Comparison of ENCODE assay signal across 1 cellular context in the genomic region with DNA sequence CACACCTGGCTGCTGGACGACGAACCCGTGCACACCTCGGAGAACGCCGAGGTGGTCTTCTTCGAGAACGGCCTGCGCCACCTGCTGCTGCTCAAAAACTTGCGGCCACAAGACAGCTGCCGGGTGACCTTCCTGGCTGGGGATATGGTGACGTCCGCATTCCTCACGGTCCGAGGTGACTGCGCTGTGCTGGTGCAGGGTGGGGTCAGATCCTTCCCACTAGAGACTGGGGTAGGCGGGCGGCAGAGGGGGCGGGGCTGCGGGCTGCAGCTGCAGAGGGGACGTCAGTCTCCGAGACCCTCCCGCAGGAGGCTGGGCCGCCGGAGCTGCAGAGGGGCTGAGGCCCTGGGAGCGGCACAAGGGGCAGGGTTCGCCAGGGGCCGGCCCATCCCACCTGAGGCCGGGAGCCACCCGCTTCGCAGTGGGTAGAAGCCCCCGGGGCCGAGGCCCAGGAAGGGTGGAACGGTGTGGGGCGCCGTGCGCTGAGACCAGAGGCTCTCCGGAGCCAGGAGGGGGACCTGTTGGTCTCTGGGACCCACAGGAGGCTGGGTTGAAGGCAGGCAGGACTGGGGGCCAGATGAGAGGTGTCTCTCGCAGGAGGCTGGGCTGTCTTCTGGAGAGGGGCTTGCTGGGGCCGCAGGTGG.
TF ChIP-seq lines count a peak whose summit lies in the region.

No MANE protein-coding gene starts in this region.

TF ChIP-seq in WTC11, 78 proteins besides CTCF, POLR2A, EP300 and RAD21 (continued from another document):
- TF ChIP-seq, protein P1, sequence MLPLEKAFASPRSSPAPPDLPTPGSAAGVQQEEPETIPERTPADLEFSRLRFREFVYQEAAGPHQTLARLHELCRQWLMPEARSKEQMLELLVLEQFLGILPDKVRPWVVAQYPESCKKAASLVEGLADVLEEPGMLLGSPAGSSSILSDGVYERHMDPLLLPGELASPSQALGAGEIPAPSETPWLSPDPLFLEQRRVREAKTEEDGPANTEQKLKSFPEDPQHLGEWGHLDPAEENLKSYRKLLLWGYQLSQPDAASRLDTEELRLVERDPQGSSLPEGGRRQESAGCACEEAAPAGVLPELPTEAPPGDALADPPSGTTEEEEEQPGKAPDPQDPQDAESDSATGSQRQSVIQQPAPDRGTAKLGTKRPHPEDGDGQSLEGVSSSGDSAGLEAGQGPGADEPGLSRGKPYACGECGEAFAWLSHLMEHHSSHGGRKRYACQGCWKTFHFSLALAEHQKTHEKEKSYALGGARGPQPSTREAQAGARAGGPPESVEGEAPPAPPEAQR (CRISPR knock-in tag; IDR thresholded peaks at IDR 0.05): no peak
- TF ChIP-seq TEAD4 (CRISPR knock-in tag; IDR thresholded peaks at IDR 0.05): no peak
- TF ChIP-seq, protein P2, sequence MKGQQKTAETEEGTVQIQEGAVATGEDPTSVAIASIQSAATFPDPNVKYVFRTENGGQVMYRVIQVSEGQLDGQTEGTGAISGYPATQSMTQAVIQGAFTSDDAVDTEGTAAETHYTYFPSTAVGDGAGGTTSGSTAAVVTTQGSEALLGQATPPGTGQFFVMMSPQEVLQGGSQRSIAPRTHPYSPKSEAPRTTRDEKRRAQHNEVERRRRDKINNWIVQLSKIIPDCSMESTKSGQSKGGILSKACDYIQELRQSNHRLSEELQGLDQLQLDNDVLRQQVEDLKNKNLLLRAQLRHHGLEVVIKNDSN (CRISPR knock-in tag; IDR thresholded peaks at IDR 0.05): no peak
- TF ChIP-seq TCF7 (CRISPR knock-in tag; IDR thresholded peaks at IDR 0.05; ENCODE audit: low read depth): no peak
- TF ChIP-seq ATF1 (CRISPR knock-in tag; IDR thresholded peaks at IDR 0.05): no peak
- no peak for TF ChIP-seq ZNF671 (CRISPR knock-in tag; IDR thresholded peaks at IDR 0.05)
